Comparison of ENCODE assay signal across 7 cellular contexts in genomic region chr9:77489405-77490163, GRCh38.
A peak's percentile ranks its signal among the peaks of the same experiment; 100 is the strongest.
DNase-seq lines count a peak whose midpoint lies in the region; ATAC-seq and TF ChIP-seq lines count a peak whose summit lies in the region.
"Not testable (repeated sequence)": the region's sequence is repeated elsewhere in the genome, so short reads cannot be mapped to it uniquely, and the experiment has no call there.

No MANE protein-coding gene starts in this region.

- not testable (repeated sequence) for H3K79me2 ChIP-seq in DND-41 (ENCODE audit: insufficient read depth, low read length)

- H3K36me3 Mint-ChIP-seq in activated CD8-positive, alpha-beta T cell treated with anti-CD3 and anti-CD28 coated beads, Interleukin-2, amount 10 ng/mL, durations not matched to agents 7 days and 5 days (ENCODE audit: low read depth); activated T-helper 2 cell treated with anti-CD3 and anti-CD28 coated beads, Interferon-gamma antibody, Interleukin-2, Interleukin-4, amounts not matched to agents 10 μg/mL and 5 μg/mL and 100 μg/mL, durations not matched to agents 14 hours and 24 hours and 36 hours (ENCODE audit: low read depth); central memory CD8-positive, alpha-beta T cell (ENCODE audit: insufficient read depth); natural killer cell treated with Interleukin-12 subunit alpha and Interleukin-12 subunit beta and Interleukin-15 and Interleukin-18, amount 100 ng/mL, for 72 hours: not testable (repeated sequence)

- not testable (repeated sequence) for H3K27me3 ChIP-seq in DND-41 (ENCODE audit: insufficient read depth, low read length, poor library complexity)

- H3K27ac ChIP-seq in DND-41 (ENCODE audit: low read length) (peak overlapping the region; percentile 79), VCaP (peak overlapping the region; percentile 29; the same call in 1 of the 2 replicates)

- H3K4me2 ChIP-seq in DND-41 (ENCODE audit: insufficient read depth, low read length) = peak overlapping the region; percentile 64

- H3K27me3 Mint-ChIP-seq in activated CD8-positive, alpha-beta T cell treated with anti-CD3 and anti-CD28 coated beads, Interleukin-2, amount 10 ng/mL, durations not matched to agents 7 days and 5 days (ENCODE audit: low read depth); activated T-helper 2 cell treated with anti-CD3 and anti-CD28 coated beads, Interferon-gamma antibody, Interleukin-2, Interleukin-4, amounts not matched to agents 10 μg/mL and 5 μg/mL and 100 μg/mL, durations not matched to agents 14 hours and 24 hours and 36 hours (ENCODE audit: low read depth): not testable (repeated sequence)
- peaks cover 64% of the 10 kb centered on the region for H3K27me3 Mint-ChIP-seq in central memory CD8-positive, alpha-beta T cell
- peaks cover 8 to 27% of the 10 kb centered on the region in 2 donors for H3K27me3 Mint-ChIP-seq in natural killer cell treated with Interleukin-12 subunit alpha and Interleukin-12 subunit beta and Interleukin-15 and Interleukin-18, amount 100 ng/mL, for 72 hours

- ATAC-seq in DND-41 (ENCODE audit: insufficient read depth, low read depth) = peak; percentile 81
- peak; percentile 49 for ATAC-seq in activated CD8-positive, alpha-beta T cell treated with anti-CD3 and anti-CD28 coated beads, Interleukin-2, amount 10 ng/mL, durations not matched to agents 7 days and 5 days
- ATAC-seq in central memory CD8-positive, alpha-beta T cell (replicated peaks; ENCODE audit: extremely low read depth, poor library complexity, severe bottlenecking); natural killer cell treated with Interleukin-12 subunit alpha and Interleukin-12 subunit beta and Interleukin-15 and Interleukin-18, amount 100 ng/mL, for 72 hours; stimulated activated naive CD8-positive, alpha-beta T cell treated with anti-CD3 and anti-CD28 coated beads, Interleukin-15, Interleukin-2, amounts not matched to agents 100 U/mL and 50 U/mL, for 24 hours: not testable (repeated sequence)

- not testable (repeated sequence) for H3K9me3 Mint-ChIP-seq in activated CD8-positive, alpha-beta T cell treated with anti-CD3 and anti-CD28 coated beads, Interleukin-2, amount 10 ng/mL, durations not matched to agents 7 days and 5 days (ENCODE audit: insufficient read depth); central memory CD8-positive, alpha-beta T cell; natural killer cell treated with Interleukin-12 subunit alpha and Interleukin-12 subunit beta and Interleukin-15 and Interleukin-18, amount 100 ng/mL, for 72 hours
- peaks cover 29% of the 10 kb centered on the region for H3K9me3 Mint-ChIP-seq in activated T-helper 2 cell treated with anti-CD3 and anti-CD28 coated beads, Interferon-gamma antibody, Interleukin-2, Interleukin-4, amounts not matched to agents 10 μg/mL and 5 μg/mL and 100 μg/mL, durations not matched to agents 14 hours and 24 hours and 36 hours

- not testable (repeated sequence) for H3K36me3 ChIP-seq in DND-41 (ENCODE audit: insufficient read depth, low read length)

- TF ChIP-seq CTCF in DND-41 (IDR thresholded peaks at IDR 0.05; ENCODE audit: borderline replicate concordance, extremely low read depth, low read length, poor library complexity, severe bottlenecking); VCaP (conservative IDR thresholded peaks at IDR 0.05): not testable (repeated sequence)

- POLR2A ChIA-PET in activated CD8-positive, alpha-beta T cell treated with anti-CD3 and anti-CD28 coated beads, Interleukin-2, amount 10 ng/mL, durations not matched to agents 7 days and 5 days (lab: Charles Lee) = interaction anchor here (1.4 to 1.8 kb wide), 2 partner anchors 13 to 36 kb away, joined by 3 read pairs; no protein-coding TSS in a partner anchor

- intact Hi-C loops in activated T-helper 2 cell treated with anti-CD3 and anti-CD28 coated beads, Interferon-gamma antibody, Interleukin-2, Interleukin-4, amounts not matched to agents 10 μg/mL and 5 μg/mL and 100 μg/mL, durations not matched to agents 14 hours and 24 hours and 36 hours (cut with micrococcal nuclease) = loop anchor here (10.0 kb wide), 1 partner anchor 55 kb away; no protein-coding TSS in a partner anchor

- peak overlapping the region; percentile 36 for H3K9ac ChIP-seq in DND-41 (ENCODE audit: low read depth, low read length)

- CTCF ChIA-PET in activated CD8-positive, alpha-beta T cell treated with anti-CD3 and anti-CD28 coated beads, Interleukin-2, amount 10 ng/mL, durations not matched to agents 7 days and 5 days (lab: Charles Lee) = interaction anchor here (0.8 to 6.2 kb wide), 11 partner anchors 12 to 607 kb away, joined by 3 to 137 read pairs (median 11); partner anchors contain the start of gene VPS13A

- H3K4me3 Mint-ChIP-seq in activated CD8-positive, alpha-beta T cell treated with anti-CD3 and anti-CD28 coated beads, Interleukin-2, amount 10 ng/mL, durations not matched to agents 7 days and 5 days = peak overlapping the region; percentile 72
- H3K4me3 Mint-ChIP-seq in activated T-helper 2 cell treated with anti-CD3 and anti-CD28 coated beads, Interferon-gamma antibody, Interleukin-2, Interleukin-4, amounts not matched to agents 10 μg/mL and 5 μg/mL and 100 μg/mL, durations not matched to agents 14 hours and 24 hours and 36 hours (ENCODE audit: low read depth) = peak overlapping the region; percentile 61
- peak overlapping the region; percentile 29 for H3K4me3 Mint-ChIP-seq in central memory CD8-positive, alpha-beta T cell
- peak overlapping the region; percentile 52 for H3K4me3 Mint-ChIP-seq in natural killer cell treated with Interleukin-12 subunit alpha and Interleukin-12 subunit beta and Interleukin-15 and Interleukin-18, amount 100 ng/mL, for 72 hours

- peaks cover 29% of the 10 kb centered on the region for H3K4me1 ChIP-seq in DND-41 (ENCODE audit: insufficient read depth, low read length)

- H2AFZ ChIP-seq in DND-41 (ENCODE audit: low read depth, low read length) = peak overlapping the region; percentile 59

- not testable (repeated sequence) for H4K20me1 ChIP-seq in DND-41 (ENCODE audit: insufficient read depth, low read length)

- H3K27ac Mint-ChIP-seq in activated CD8-positive, alpha-beta T cell treated with anti-CD3 and anti-CD28 coated beads, Interleukin-2, amount 10 ng/mL, durations not matched to agents 7 days and 5 days = peak overlapping the region; percentile 73
- not testable (repeated sequence) for H3K27ac Mint-ChIP-seq in activated T-helper 2 cell treated with anti-CD3 and anti-CD28 coated beads, Interferon-gamma antibody, Interleukin-2, Interleukin-4, amounts not matched to agents 10 μg/mL and 5 μg/mL and 100 μg/mL, durations not matched to agents 14 hours and 24 hours and 36 hours; central memory CD8-positive, alpha-beta T cell (ENCODE audit: low read depth); natural killer cell treated with Interleukin-12 subunit alpha and Interleukin-12 subunit beta and Interleukin-15 and Interleukin-18, amount 100 ng/mL, for 72 hours

- DNase-seq in DND-41 = peak; percentile 79
- DNase-seq in activated CD8-positive, alpha-beta T cell treated with anti-CD3 and anti-CD28 coated beads, Interleukin-2, amount 10 ng/mL, durations not matched to agents 7 days and 5 days = peak; percentile 42
- not testable (repeated sequence) for DNase-seq in activated T-helper 2 cell treated with anti-CD3 and anti-CD28 coated beads, Interferon-gamma antibody, Interleukin-2, Interleukin-4, amounts not matched to agents 10 μg/mL and 5 μg/mL and 100 μg/mL, durations not matched to agents 14 hours and 24 hours and 36 hours (ENCODE audit: low spot score); central memory CD8-positive, alpha-beta T cell (ENCODE audit: low spot score in 2 of 2); natural killer cell treated with Interleukin-12 subunit alpha and Interleukin-12 subunit beta and Interleukin-15 and Interleukin-18, amount 100 ng/mL, for 72 hours (ENCODE audit: low spot score)
- DNase-seq in stimulated activated naive CD8-positive, alpha-beta T cell treated with anti-CD3 and anti-CD28 coated beads, Interleukin-15, Interleukin-2, amounts not matched to agents 100 U/mL and 50 U/mL, for 24 hours = peak; percentile 20

- H3K9me3 ChIP-seq in DND-41 (ENCODE audit: insufficient read depth, low read length, severe bottlenecking) = not testable (repeated sequence)

- peaks cover 18% of the 10 kb centered on the region for H3K4me1 Mint-ChIP-seq in activated CD8-positive, alpha-beta T cell treated with anti-CD3 and anti-CD28 coated beads, Interleukin-2, amount 10 ng/mL, durations not matched to agents 7 days and 5 days (ENCODE audit: low read depth)
- peaks cover 23% of the 10 kb centered on the region for H3K4me1 Mint-ChIP-seq in activated T-helper 2 cell treated with anti-CD3 and anti-CD28 coated beads, Interferon-gamma antibody, Interleukin-2, Interleukin-4, amounts not matched to agents 10 μg/mL and 5 μg/mL and 100 μg/mL, durations not matched to agents 14 hours and 24 hours and 36 hours (ENCODE audit: low read depth)
- peaks cover 11% of the 10 kb centered on the region for H3K4me1 Mint-ChIP-seq in central memory CD8-positive, alpha-beta T cell
- H3K4me1 Mint-ChIP-seq in natural killer cell treated with Interleukin-12 subunit alpha and Interleukin-12 subunit beta and Interleukin-15 and Interleukin-18, amount 100 ng/mL, for 72 hours (ENCODE audit: low read depth in 2 of 2) = peaks cover 9 to 13% of the 10 kb centered on the region in 2 donors

- H3K4me3 ChIP-seq in DND-41 (ENCODE audit: low read depth in 1 of 2, low read length in 2 of 2) = peak overlapping the region; percentile 15 to 50; a peak in 3 of 4 replicates
